In the genomic region with DNA sequence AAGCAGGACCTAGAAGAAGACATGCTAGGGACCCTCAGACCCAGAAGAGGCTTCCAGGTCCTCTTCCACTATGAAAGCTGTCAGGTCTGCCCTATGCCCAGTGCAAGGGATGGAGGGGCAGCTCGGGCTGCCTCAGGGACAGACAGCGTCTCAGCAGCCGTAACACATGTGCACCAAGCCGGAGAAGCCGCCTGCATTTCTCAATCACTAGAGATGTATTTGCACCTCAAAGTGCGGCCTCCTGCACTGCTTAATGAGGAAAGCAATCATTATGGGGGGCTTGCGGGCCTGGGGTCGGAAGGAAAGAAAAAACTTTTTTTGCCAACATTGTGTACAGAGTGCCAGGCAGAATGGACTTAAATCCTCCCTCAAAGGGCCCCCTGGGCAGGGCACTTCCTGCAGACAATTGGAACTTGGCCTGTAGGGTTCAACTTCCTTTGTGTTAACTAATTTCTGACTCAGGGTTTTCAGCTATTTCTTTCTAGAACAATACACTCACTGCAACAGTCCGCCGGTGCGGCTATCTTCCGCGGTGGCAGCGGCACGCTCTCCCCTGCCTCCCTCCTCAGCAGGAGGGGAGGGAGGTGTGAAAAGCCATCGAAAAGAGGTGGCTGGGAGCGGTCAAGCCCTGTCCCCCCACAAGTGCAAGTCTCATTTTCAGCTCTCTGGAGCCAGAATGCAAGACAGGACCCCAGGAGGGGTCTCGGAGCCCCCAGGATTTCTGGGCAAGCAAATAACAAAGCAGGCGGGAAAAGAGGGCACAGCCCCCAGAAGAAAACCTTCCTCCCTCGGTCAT, we compare ENCODE assay signal across 9 cellular contexts.
DNase-seq lines count a peak whose midpoint lies in the region; ATAC-seq and TF ChIP-seq lines count a peak whose summit lies in the region.
"Had no signal": no experiment of that assay in that cellular context is flagged by ENCODE, and none has a peak within 500 bp of the region (broad histone marks: within the 10 kb centered on the region; RNA-seq: fewer than 3 reads in every experiment).

No MANE protein-coding gene starts in this region.

- H3K27ac Mint-ChIP-seq in natural killer cell, result peak overlapping the region in 1 of 2 donors; percentile 10
- H3K27ac Mint-ChIP-seq: activated naive CD4-positive, alpha-beta T cell treated with anti-CD3 and anti-CD28 coated beads, Interleukin-2, amount 50 U/mL, for 24 hours had no signal

- ATAC-seq in natural killer cell (peak in 1 of 3 donors; percentile 75), GM21717 (IDR thresholded peaks at IDR 0.05; ENCODE audit: unreplicated experiment) (no peak), HG03354 (IDR thresholded peaks at IDR 0.05; ENCODE audit: poor library complexity, severe bottlenecking, unreplicated experiment) (no peak)

- H3K79me2 ChIP-seq in ACC112 (ENCODE audit: control insufficient read depth, insufficient read depth, low read length, unreplicated experiment) (no peaks in the 10 kb centered on the region), fibroblast of lung (ENCODE audit: control insufficient read depth, insufficient read depth, low read length) (no peaks in the 10 kb centered on the region)

- no peaks in the 10 kb centered on the region for H3K9me3 ChIP-seq in fibroblast of lung (ENCODE audit: control insufficient read depth, insufficient read depth, low read depth, low read length)

- peaks cover 28% of the 10 kb centered on the region for H3K4me1 ChIP-seq in ACC112 (ENCODE audit: control insufficient read depth, insufficient read depth, low read length, unreplicated experiment)
- no peaks in the 10 kb centered on the region for H3K4me1 ChIP-seq in fibroblast of lung (ENCODE audit: control insufficient read depth, extremely low read depth, insufficient read depth, low read length)

- intact Hi-C loops in natural killer cell (cut with micrococcal nuclease), result no loop called here

- H3K9ac ChIP-seq in fibroblast of lung (ENCODE audit: insufficient read depth, low read length), result no peak overlapping the region

- no peaks in the 10 kb centered on the region for H3K36me3 Mint-ChIP-seq in natural killer cell
- H3K36me3 Mint-ChIP-seq: activated naive CD4-positive, alpha-beta T cell treated with anti-CD3 and anti-CD28 coated beads, Interleukin-2, amount 50 U/mL, for 24 hours had no signal

- no peaks in the 10 kb centered on the region for H3K9me3 Mint-ChIP-seq in natural killer cell
- H3K9me3 Mint-ChIP-seq: activated naive CD4-positive, alpha-beta T cell treated with anti-CD3 and anti-CD28 coated beads, Interleukin-2, amount 50 U/mL, for 24 hours had no signal

- no peak overlapping the region for H3K4me2 ChIP-seq in fibroblast of lung (ENCODE audit: extremely low read depth, insufficient read depth, low read length)

- DNase-seq in NB4 (ENCODE audit: low read depth) (peak; percentile 70), fibroblast of lung (ENCODE audit: low read depth in 2 of 2) (peak; percentile 6 to 69), natural killer cell (no peak), HEK293T (ENCODE audit: extremely low spot score) (no peak), amniotic stem cell (lab: John Stamatoyannopoulos, UW) (no peak)

- peak overlapping the region; percentile 77 for H3K4me3 ChIP-seq in ACC112 (ENCODE audit: low read depth, low read length)
- peak overlapping the region; percentile 29 for H3K4me3 ChIP-seq in NB4 (ENCODE audit: low read depth, low read length)
- peak overlapping the region in 1 of 4 experiments; percentile 27 for H3K4me3 ChIP-seq in fibroblast of lung (replicated peaks in 1 of 4; ENCODE audit: control extremely low read depth in 1 of 4, insufficient read depth in 1 of 4, low read depth in 3 of 4, low read length in 4 of 4)

- CTCF ChIA-PET in HEK293T (lab: Yijun Ruan, JAX), result no interaction called here

- peaks cover 16 to 18% of the 10 kb centered on the region in 2 donors for H3K4me1 Mint-ChIP-seq in natural killer cell

- POLR2A ChIA-PET in HEK293T (lab: Yijun Ruan, JAX), result no interaction called here

- peak overlapping the region; percentile 96 for H2AFZ ChIP-seq in ACC112 (ENCODE audit: low read length, unreplicated experiment)
- no peak overlapping the region for H2AFZ ChIP-seq in fibroblast of lung (ENCODE audit: low read length)

- H3K27ac ChIP-seq in ACC112 (ENCODE audit: low read depth, low read length), result no peak overlapping the region
- no peak overlapping the region for H3K27ac ChIP-seq in fibroblast of lung (ENCODE audit: insufficient read depth, low read length)

- peaks cover 0 to 2% of the 10 kb centered on the region in 2 donors for H3K27me3 Mint-ChIP-seq in natural killer cell (ENCODE audit: low read depth in 2 of 2)

- H4K20me1 ChIP-seq in fibroblast of lung (ENCODE audit: control insufficient read depth, extremely low read depth, insufficient read depth, low read length), result no peaks in the 10 kb centered on the region

- H3K4me3 Mint-ChIP-seq in natural killer cell, result peak overlapping the region; percentile 51

- no peaks in the 10 kb centered on the region for H3K36me3 ChIP-seq in ACC112 (ENCODE audit: insufficient read depth, low read length)
- H3K36me3 ChIP-seq in fibroblast of lung (ENCODE audit: control insufficient read depth, insufficient read depth, low read length), result no peaks in the 10 kb centered on the region

- TF ChIP-seq CTCF in NB4 (IDR thresholded peaks at IDR 0.05; ENCODE audit: low read depth, low read length), result no peak
- no peak for TF ChIP-seq CTCF in fibroblast of lung (conservative IDR thresholded peaks at IDR 0.05 in 1 of 2, IDR thresholded peaks at IDR 0.05 in 1 of 2; ENCODE audit: low read depth in 1 of 2, low read length in 2 of 2)
- TF ChIP-seq CTCF in natural killer cell (IDR thresholded peaks at IDR 0.05), result no peak

- TF ChIP-seq POLR2A in NB4 (IDR thresholded peaks at IDR 0.05; ENCODE audit: extremely low read depth, insufficient read length), result no peak

- H3K27me3 ChIP-seq in ACC112 (ENCODE audit: insufficient read depth, low read length) (no peaks in the 10 kb centered on the region), fibroblast of lung (ENCODE audit: control insufficient read depth, insufficient read depth, low read length) (no peaks in the 10 kb centered on the region)

TF ChIP-seq in HEK293T, 16 proteins besides CTCF, POLR2A, EP300 and RAD21:
- TF ChIP-seq SUZ12 (IDR thresholded peaks at IDR 0.05) (no peak), BHLHE40 (IDR thresholded peaks at IDR 0.05; ENCODE audit: borderline replicate concordance) (no peak), HDGF (IDR thresholded peaks at IDR 0.05; ENCODE audit: borderline replicate concordance) (no peak), PKNOX1 (IDR thresholded peaks at IDR 0.05) (no peak), FOXK2 (IDR thresholded peaks at IDR 0.05) (no peak), NFRKB (IDR thresholded peaks at IDR 0.05) (no peak), CTBP1 (IDR thresholded peaks at IDR 0.05; ENCODE audit: borderline replicate concordance) (no peak), FOXA1 (IDR thresholded peaks at IDR 0.05) (no peak)
TF ChIP-seq in HEK293T: peak in this region for 0.

Comparison
In these comparisons a context has a peak if more than half of its experiments do, and no peak if none do; other contexts are left out.
1. DNase-seq: peak in NB4 (single experiment) and fibroblast of lung (2 of 2); none in natural killer cell (single experiment), HEK293T (single experiment) and amniotic stem cell (single experiment).